24 cellular contexts compared by ENCODE assay signal in genomic region chr9:19138084-19138483, GRCh38. TPM values are rescaled to one million over a fixed set of nuclear protein-coding genes. Genes with fewer than 3 reads are reported as not detected.
A peak's percentile ranks its signal among the peaks of the same experiment; 100 is the strongest.
DNase-seq lines count a peak whose midpoint lies in the region; ATAC-seq, FAIRE-seq and TF ChIP-seq lines count a peak whose summit lies in the region.
"Had no signal": no experiment of that assay in that cellular context is flagged by ENCODE, and none has a peak within 500 bp of the region (broad histone marks: within the 10 kb centered on the region; RNA-seq: fewer than 3 reads in every experiment).

No MANE protein-coding gene starts in this region.

- no peak overlapping the region for H4K8ac ChIP-seq in mesenchymal stem cell (ENCODE audit: low read length)

- H3K27me3 ChIP-seq in mesenchymal stem cell (ENCODE audit: control insufficient read depth in 1 of 2, insufficient read depth in 1 of 2, low read length in 2 of 2) (no peaks in the 10 kb centered on the region), pancreas (no peaks in the 10 kb centered on the region)
- H3K27me3 ChIP-seq: tibial nerve had no signal

- H2BK12ac ChIP-seq in mesenchymal stem cell (ENCODE audit: low read length in 2 of 2), result no peak overlapping the region

- DNase-seq in NCI-H1417 (lab: John Stamatoyannopoulos, UW) (peak in 2 of 3 experiments; percentile 2 to 84), NCI-H1417 treated with DMSO at 0.1 percent for 48 hours (lab: John Stamatoyannopoulos, UW) (no peak), NCI-H146 (lab: John Stamatoyannopoulos, UW) (peak; percentile 35), RCC 7860 (ENCODE audit: low spot score) (peak; percentile 40), mesenchymal stem cell (no peak), pancreas (no peak), SKM-1 (lab: John Stamatoyannopoulos, UW; ENCODE audit: unreplicated experiment) (no peak)
- DNase-seq: activated CD8-positive, alpha-beta T cell treated with anti-CD3 and anti-CD28 coated beads, Interleukin-2, amount 10 ng/mL, durations not matched to agents 7 days and 5 days; activated T-cell treated with anti-CD3 and anti-CD28 coated beads, Interleukin-2, amount 50 U/mL, for 24 hours; DND-41; islet precursor cell; lower lobe of right lung; NCI-H1694; SK-N-SH; stimulated activated CD4-positive, alpha-beta T cell treated with anti-CD3 and anti-CD28 coated beads, Interleukin-4, amount 100 ng/mL, for 1 hour; stimulated activated naive CD4-positive, alpha-beta T cell treated with Interleukin-2 at 50 U/mL for 16 hours; T-helper 9 cell had no signal

- no peak overlapping the region for H2BK120ac ChIP-seq in mesenchymal stem cell (ENCODE audit: low read depth, low read length)

- H3K14ac ChIP-seq in mesenchymal stem cell (ENCODE audit: low read length in 2 of 2), result no peak overlapping the region

- H3K4me2 ChIP-seq in mesenchymal stem cell (ENCODE audit: low read length, poor library complexity, severe bottlenecking), result no peak overlapping the region

- H2AK5ac ChIP-seq in mesenchymal stem cell (ENCODE audit: low read length, severe bottlenecking), result no peak overlapping the region

- no peak overlapping the region for H3K23ac ChIP-seq in mesenchymal stem cell (ENCODE audit: low read length in 2 of 2)

- no peak overlapping the region for H3K18ac ChIP-seq in mesenchymal stem cell (ENCODE audit: low read depth in 1 of 2, low read length in 2 of 2)

- H3K27ac ChIP-seq in mesenchymal stem cell (ENCODE audit: low read length, poor library complexity, severe bottlenecking) (no peak overlapping the region), pancreas (no peak overlapping the region)
- H3K27ac ChIP-seq: 22Rv1, lower lobe of right lung, tibial nerve had no signal

- no peak overlapping the region for H2AFZ ChIP-seq in mesenchymal stem cell (ENCODE audit: low read depth, low read length)

- no peak overlapping the region for H2BK5ac ChIP-seq in mesenchymal stem cell (ENCODE audit: low read depth, low read length, poor library complexity, severe bottlenecking)

- no peak overlapping the region for H3K4ac ChIP-seq in mesenchymal stem cell (ENCODE audit: low read depth in 1 of 2, low read length in 2 of 2)

- H3K9ac ChIP-seq in mesenchymal stem cell (ENCODE audit: low read length), result peak overlapping the region; percentile 56
- H3K9ac ChIP-seq: SK-N-SH had no signal

- no peak overlapping the region for H2BK15ac ChIP-seq in mesenchymal stem cell (ENCODE audit: low read depth, poor library complexity, severe bottlenecking)

- no peaks in the 10 kb centered on the region for H3K9me3 ChIP-seq in mesenchymal stem cell (ENCODE audit: control insufficient read depth, low read length)
- no peaks in the 10 kb centered on the region for H3K9me3 ChIP-seq in pancreas
- H3K9me3 ChIP-seq: lower lobe of right lung, SK-N-SH, tibial nerve had no signal

- intact Hi-C loops in pancreas (cut with DNase I), result no loop called here

- H3K36me3 ChIP-seq in mesenchymal stem cell (ENCODE audit: control insufficient read depth in 1 of 2, insufficient read depth in 2 of 2, low read depth in 1 of 2, low read length in 2 of 2), result no peaks in the 10 kb centered on the region
- no peaks in the 10 kb centered on the region for H3K36me3 ChIP-seq in pancreas
- H3K36me3 ChIP-seq: lower lobe of right lung, tibial nerve had no signal

- H4K91ac ChIP-seq in mesenchymal stem cell (ENCODE audit: low read length), result no peak overlapping the region

- no peak for TF ChIP-seq CTCF in pancreas (IDR thresholded peaks at IDR 0.05)

- H3K4me1 ChIP-seq in mesenchymal stem cell (ENCODE audit: control insufficient read depth, insufficient read depth, low read depth, low read length), result peaks cover 3% of the 10 kb centered on the region
- no peaks in the 10 kb centered on the region for H3K4me1 ChIP-seq in pancreas
- H3K4me1 ChIP-seq: lower lobe of right lung, tibial nerve had no signal

- no peak overlapping the region for H3K4me3 ChIP-seq in mesenchymal stem cell (ENCODE audit: insufficient read depth in 1 of 2, low read depth in 1 of 2, low read length in 2 of 2)
- no peak overlapping the region for H3K4me3 ChIP-seq in pancreas
- H3K4me3 ChIP-seq: lower lobe of right lung, tibial nerve had no signal

- H3K79me1 ChIP-seq in mesenchymal stem cell (replicated peaks; ENCODE audit: low read length, poor library complexity, severe bottlenecking), result no peaks in the 10 kb centered on the region

- 100% methylated on average over 1 of the region's 1 CpG for WGBS in mesenchymal stem cell
- 86 to 100% methylated on average over 1 of the region's 1 CpG for WGBS in pancreas, 2 donors

- FAIRE-seq in RCC 7860 (lab: Jason Lieb, UNC), result peak; percentile 91
- FAIRE-seq in pancreas (lab: Jason Lieb, UNC), result no peak
- FAIRE-seq: endometrium, GM12892, HepG2 had no signal

- ATAC-seq in pancreas (no peak), HG02763 (IDR thresholded peaks at IDR 0.05; ENCODE audit: unreplicated experiment) (no peak)
- ATAC-seq: activated CD4-positive, CD25-positive, alpha-beta regulatory T cell treated with anti-CD3 and anti-CD28 coated beads, Interleukin-2, amount 50 U/mL, for 24 hours; activated CD8-positive, alpha-beta T cell treated with anti-CD3 and anti-CD28 coated beads, Interleukin-2, amount 10 ng/mL, durations not matched to agents 7 days and 5 days; HepG2; lower lobe of right lung had no signal

RNA-seq across cellular contexts. Expression of gene PLIN2, which starts 10.8 kb away (rescaled TPM):
- 128 TPM for polyA plus RNA-seq in mesenchymal stem cell (2013, experiment 1 of 2)
- polyA plus RNA-seq in mesenchymal stem cell (2013, experiment 2 of 2), result 127 TPM
- 10 to 100 TPM in 3 of 6 donors, 1 to 10 TPM in 3; 7.9 to 17.1 (median 12.3) TPM for total RNA-seq in pancreas
- 10 to 100 TPM; 11.7 TPM for polyA plus RNA-seq in pancreas

RNA-seq across cellular contexts. Expression of gene HAUS6, which starts 35.4 kb away (rescaled TPM):
- polyA plus RNA-seq in mesenchymal stem cell (2013, experiment 1 of 2), result 7.2 TPM
- 7.0 TPM for polyA plus RNA-seq in mesenchymal stem cell (2013, experiment 2 of 2)
- 1 to 10 TPM; 2.1 to 5.1 (median 2.9) TPM for total RNA-seq in pancreas
- polyA plus RNA-seq in pancreas, result 1 to 10 TPM; 1.7 to 2.8 TPM

Comparison
In these comparisons a context has a peak if more than half of its experiments do, and no peak if none do; other contexts are left out.
1. DNase-seq: peak in NCI-H1417 (2 of 3), NCI-H146 (single experiment) and RCC 7860 (single experiment); none in NCI-H1417 treated with DMSO at 0.1 percent for 48 hours (single experiment), mesenchymal stem cell (single experiment), pancreas (0 of 6) and SKM-1 (single experiment).